In the genomic region with DNA sequence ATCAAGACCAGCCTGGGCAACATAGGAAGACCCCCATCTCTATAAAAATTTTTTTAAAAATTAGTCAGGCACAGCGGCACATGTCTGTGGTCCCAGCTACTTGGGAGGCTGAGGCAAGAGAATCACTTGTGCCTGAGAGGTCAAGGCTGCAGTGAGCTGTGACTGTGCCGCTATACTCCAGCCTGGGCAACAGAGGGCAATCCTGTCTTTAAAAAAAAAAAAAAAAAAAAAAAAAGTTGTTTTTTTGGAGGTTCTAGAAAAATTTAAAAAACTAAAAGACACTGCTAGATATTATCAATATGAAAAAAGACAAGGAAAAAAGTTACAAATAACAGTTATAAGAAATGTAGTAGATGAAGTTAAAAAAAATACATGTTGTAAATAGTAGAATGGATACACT, we compare ENCODE assay signal across 8 cellular contexts. TPM values are rescaled to one million over a fixed set of nuclear protein-coding genes. Genes with fewer than 3 reads are reported as not detected.
DNase-seq lines count a peak whose midpoint lies in the region; ATAC-seq and TF ChIP-seq lines count a peak whose summit lies in the region.

No MANE protein-coding gene starts in this region.

- no peaks in the 10 kb centered on the region for H3K4me1 Mint-ChIP-seq in neural crest cell
- peaks cover 3 to 8% of the 10 kb centered on the region in 2 donors for H3K4me1 Mint-ChIP-seq in effector memory CD8-positive, alpha-beta T cell (ENCODE audit: low read depth in 2 of 2)

- H3K27me3 Mint-ChIP-seq in neural crest cell (ENCODE audit: low read depth) = peaks cover 13% of the 10 kb centered on the region
- peaks cover 62% of the 10 kb centered on the region in 2 donors for H3K27me3 Mint-ChIP-seq in effector memory CD8-positive, alpha-beta T cell

- H3K27ac Mint-ChIP-seq in neural crest cell (ENCODE audit: unreplicated experiment) = no peak overlapping the region
- H3K27ac Mint-ChIP-seq in effector memory CD8-positive, alpha-beta T cell = no peak overlapping the region

- H3K4me3 Mint-ChIP-seq in neural crest cell = no peak overlapping the region
- H3K4me3 Mint-ChIP-seq in effector memory CD8-positive, alpha-beta T cell = no peak overlapping the region

- TF ChIP-seq CTCF in LNCAP (IDR thresholded peaks at IDR 0.05) = peak; percentile 52
- peak; percentile 37 for TF ChIP-seq CTCF in astrocyte of the cerebellum (IDR thresholded peaks at IDR 0.05; ENCODE audit: low read depth, low read length, missing control alignments)
- TF ChIP-seq CTCF in neural crest cell (conservative IDR thresholded peaks at IDR 0.05) = peak; percentile 57

- H3K36me3 Mint-ChIP-seq in neural crest cell (ENCODE audit: low read depth) = no peaks in the 10 kb centered on the region
- no peaks in the 10 kb centered on the region for H3K36me3 Mint-ChIP-seq in effector memory CD8-positive, alpha-beta T cell (ENCODE audit: insufficient read depth)

- in situ Hi-C loops in astrocyte of the cerebellum (cut with HindIII; ENCODE audit: low sequenced_read_pairs) = no loop called here

- no peak overlapping the region for H3K4me3 ChIP-seq in astrocyte of the cerebellum (ENCODE audit: low read depth, low read length)

- DNase-seq in SKM-1 treated with dmso at 0.1 percent for 144 hours (lab: John Stamatoyannopoulos, UW; ENCODE audit: unreplicated experiment) = peak; percentile 6
- DNase-seq in SKM-1 (lab: John Stamatoyannopoulos, UW; ENCODE audit: unreplicated experiment) = no peak
- DNase-seq in astrocyte of the cerebellum (ENCODE audit: low read depth) = no peak
- DNase-seq in neural crest cell (ENCODE audit: low read depth, low spot score) = no peak
- DNase-seq in retina = no peak
- DNase-seq in activated effector memory CD4-positive, alpha-beta T cell treated with Interleukin-2 at 50 U/mL for 16 hours = no peak
- no peak for DNase-seq in effector memory CD8-positive, alpha-beta T cell

- no peak for ATAC-seq in effector memory CD8-positive, alpha-beta T cell (replicated peaks)

- H3K9me3 Mint-ChIP-seq in neural crest cell = no peaks in the 10 kb centered on the region
- no peaks in the 10 kb centered on the region for H3K9me3 Mint-ChIP-seq in effector memory CD8-positive, alpha-beta T cell

RNA-seq across cellular contexts. Expression of gene C2orf15, which starts 56.1 kb away (rescaled TPM):
- 0.23 and 0.37 TPM in 2 replicates for total RNA-seq in neural crest cell
